ENCODE assay signal across 19 cellular contexts in the genomic region with DNA sequence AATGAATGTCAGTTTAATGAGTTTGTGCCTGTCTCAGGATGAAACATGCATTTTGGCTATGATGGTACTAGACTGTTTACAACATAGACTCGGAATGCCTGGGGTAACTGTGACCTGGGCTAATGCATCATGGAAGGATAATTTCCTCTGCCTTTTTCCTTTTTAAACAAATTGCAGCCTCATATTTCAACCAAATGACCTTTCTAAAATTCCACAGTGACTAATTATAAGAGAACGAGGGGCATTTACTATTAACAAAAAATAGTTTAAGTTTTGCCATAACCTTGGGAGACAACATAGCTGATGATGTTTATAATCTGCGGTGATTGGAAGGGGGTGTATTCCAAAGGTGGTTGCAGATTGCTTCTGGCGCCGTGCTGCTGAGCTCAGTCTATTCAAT.
DNase-seq lines count a peak whose midpoint lies in the region; ATAC-seq, FAIRE-seq and TF ChIP-seq lines count a peak whose summit lies in the region.
"Had no signal": no experiment of that assay in that cellular context is flagged by ENCODE, and none has a peak within 500 bp of the region (broad histone marks: within the 10 kb centered on the region; RNA-seq: fewer than 3 reads in every experiment).

No MANE protein-coding gene starts in this region.

- H3K9me3 Mint-ChIP-seq in CD14-positive monocyte, result peaks cover 0 to 7% (median 2%) of the 10 kb centered on the region in 7 donors
- H3K9me3 Mint-ChIP-seq: H9 had no signal

- no peaks in the 10 kb centered on the region for H3K27me3 Mint-ChIP-seq in CD14-positive monocyte (ENCODE audit: low read depth in 3 of 3)
- H3K27me3 Mint-ChIP-seq: CD4-positive, alpha-beta T cell had no signal

- H3K4me2 ChIP-seq in fibroblast of lung (ENCODE audit: extremely low read depth, insufficient read depth, low read length), result no peak overlapping the region
- H3K4me2 ChIP-seq: KMS-11 had no signal

- H3K79me2 ChIP-seq in fibroblast of lung (ENCODE audit: control insufficient read depth, insufficient read depth, low read length), result no peaks in the 10 kb centered on the region

- intact Hi-C loops in CD14-positive monocyte (cut with micrococcal nuclease), result no loop called here

- H3K36me3 Mint-ChIP-seq in CD14-positive monocyte, result no peaks in the 10 kb centered on the region

- no peak overlapping the region for H3K27ac ChIP-seq in fibroblast of lung (ENCODE audit: insufficient read depth, low read length)
- H3K27ac ChIP-seq: HL-60, KMS-11 had no signal

- no peak overlapping the region for H3K27ac Mint-ChIP-seq in CD14-positive monocyte
- H3K27ac Mint-ChIP-seq: CD4-positive, alpha-beta T cell had no signal

- FAIRE-seq in HTR-8/SVneo (lab: Jason Lieb, UNC), result peak; percentile 26

- H3K36me3 ChIP-seq in fibroblast of lung (ENCODE audit: control insufficient read depth, insufficient read depth, low read length), result no peaks in the 10 kb centered on the region
- H3K36me3 ChIP-seq: MG63, SJSA1 had no signal

- H3K9ac ChIP-seq in fibroblast of lung (ENCODE audit: insufficient read depth, low read length), result no peak overlapping the region
- H3K9ac ChIP-seq: KMS-11 had no signal

- DNase-seq in EH (ENCODE audit: low read depth) (peak; percentile 92), HTR-8/SVneo (ENCODE audit: insufficient read length, low spot score) (no peak), fibroblast of lung (ENCODE audit: low read depth in 2 of 2) (peak; percentile 50 to 78), SW480 (ENCODE audit: low spot score) (no peak), CD14-positive monocyte (ENCODE audit: low spot score) (no peak)
- DNase-seq: AML-193; CD4-positive, alpha-beta T cell; DMS79; GF-D8; H9; MG63; NCI-H1092 treated with DMSO at 0.1 percent for 48 hours; NCI-H187; SW 1271 had no signal

- TF ChIP-seq CTCF in fibroblast of lung (conservative IDR thresholded peaks at IDR 0.05 in 1 of 2, IDR thresholded peaks at IDR 0.05 in 1 of 2; ENCODE audit: low read depth in 1 of 2, low read length in 2 of 2) (no peak), CD14-positive monocyte (IDR thresholded peaks at IDR 0.05) (no peak)

- no peaks in the 10 kb centered on the region for H3K9me3 ChIP-seq in fibroblast of lung (ENCODE audit: control insufficient read depth, insufficient read depth, low read depth, low read length)
- H3K9me3 ChIP-seq: MG63, SJSA1 had no signal

- no peaks in the 10 kb centered on the region for H3K27me3 ChIP-seq in fibroblast of lung (ENCODE audit: control insufficient read depth, insufficient read depth, low read length)
- H3K27me3 ChIP-seq: MG63, SJSA1 had no signal

- H3K4me3 Mint-ChIP-seq in CD14-positive monocyte, result no peak overlapping the region
- H3K4me3 Mint-ChIP-seq: CD4-positive, alpha-beta T cell; H9 had no signal

- no peaks in the 10 kb centered on the region for H3K4me1 ChIP-seq in fibroblast of lung (ENCODE audit: control insufficient read depth, extremely low read depth, insufficient read depth, low read length)

- no peak overlapping the region for H2AFZ ChIP-seq in fibroblast of lung (ENCODE audit: low read length)

- H3K4me1 Mint-ChIP-seq in CD14-positive monocyte, result no peaks in the 10 kb centered on the region
- H3K4me1 Mint-ChIP-seq: H9 had no signal

- H3K4me3 ChIP-seq in fibroblast of lung (replicated peaks in 1 of 4; ENCODE audit: control extremely low read depth in 1 of 4, insufficient read depth in 1 of 4, low read depth in 3 of 4, low read length in 4 of 4), result no peak overlapping the region
- H3K4me3 ChIP-seq: MG63, SJSA1 had no signal

- no peaks in the 10 kb centered on the region for H4K20me1 ChIP-seq in fibroblast of lung (ENCODE audit: control insufficient read depth, extremely low read depth, insufficient read depth, low read length)

- ATAC-seq in HG03432 (IDR thresholded peaks at IDR 0.05; ENCODE audit: unreplicated experiment) (no peak), HG03439 (IDR thresholded peaks at IDR 0.05; ENCODE audit: unreplicated experiment) (no peak)

Comparison
In these comparisons a context has a peak if more than half of its experiments do, and no peak if none do; other contexts are left out.
1. DNase-seq: peak in EH (single experiment) and fibroblast of lung (2 of 2); none in HTR-8/SVneo (single experiment), SW480 (single experiment) and CD14-positive monocyte (single experiment).